In the genomic region with DNA sequence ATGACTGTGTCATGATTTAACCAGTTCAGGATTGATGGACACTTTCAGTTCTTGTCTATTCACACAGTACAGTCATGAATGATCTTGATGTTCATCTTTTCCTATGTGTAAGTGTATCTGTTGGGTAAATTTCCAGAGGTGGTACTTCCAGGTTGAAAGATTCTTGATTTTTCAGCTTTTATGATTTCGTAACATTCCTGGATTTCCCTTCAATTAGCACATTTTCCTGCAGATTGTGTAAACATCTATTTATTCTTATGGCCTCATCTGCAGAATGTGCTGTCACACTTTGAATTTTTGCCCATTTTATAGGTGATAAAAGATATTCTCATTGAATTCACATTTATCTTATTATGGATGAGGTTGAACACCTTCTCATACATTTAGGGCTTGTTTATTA, we compare ENCODE assay signal across 25 cellular contexts.
DNase-seq lines count a peak whose midpoint lies in the region; ATAC-seq, FAIRE-seq and TF ChIP-seq lines count a peak whose summit lies in the region.
"Had no signal": no experiment of that assay in that cellular context is flagged by ENCODE, and none has a peak within 500 bp of the region (broad histone marks: within the 10 kb centered on the region; RNA-seq: fewer than 3 reads in every experiment).

No MANE protein-coding gene starts in this region.

- H3K27me3 ChIP-seq in mammary epithelial cell (ENCODE audit: insufficient read depth, low read length): no peaks in the 10 kb centered on the region
- H3K27me3 ChIP-seq in HepG2 (ENCODE audit: control insufficient read depth in 1 of 2, insufficient read depth in 2 of 2, low read length in 2 of 2): no peaks in the 10 kb centered on the region
- H3K27me3 ChIP-seq: BLaER1 treated with 17β-estradiol and CSF1 and Interleukin-3, amounts not matched to agents 10 nM and 100 nM had no signal

- CTCF ChIA-PET in MCF 10A (lab: Yijun Ruan, JAX): interaction anchor here (0.6 to 1.9 kb wide), 3 partner anchors 43 to 246 kb away, joined by 3 to 5 read pairs (median 4); no protein-coding TSS in a partner anchor
- CTCF ChIA-PET in mammary epithelial cell (lab: Charles Lee; ENCODE audit: low non-redundant PET): no interaction called here
- CTCF ChIA-PET in HepG2 (lab: Yijun Ruan, JAX; ENCODE audit: low intra/inter-chr PET ratio, low total read pairs): no interaction called here

- H3K9me3 Mint-ChIP-seq in MCF 10A (ENCODE audit: unreplicated experiment): no peaks in the 10 kb centered on the region
- H3K9me3 Mint-ChIP-seq: CD4-positive, alpha-beta T cell; CD8-positive, alpha-beta T cell had no signal

- H3K27ac ChIP-seq in mammary epithelial cell (ENCODE audit: insufficient read depth, low read depth, low read length) (no peak overlapping the region), HepG2 (ENCODE audit: extremely low read length, insufficient read depth, low read length) (no peak overlapping the region)
- H3K27ac ChIP-seq: 22Rv1; A549; BLaER1 treated with 17β-estradiol and CSF1 and Interleukin-3, amounts not matched to agents 10 nM and 100 nM; C4-2B had no signal

- no peak for TF ChIP-seq POLR2A in HepG2 (IDR thresholded peaks at IDR 0.05; ENCODE audit: insufficient read depth in 1 of 2, low read depth in 2 of 2, low read length in 2 of 2)

- no peaks in the 10 kb centered on the region for H3K27me3 Mint-ChIP-seq in MCF 10A (ENCODE audit: insufficient read depth, unreplicated experiment)

- H3K4me2 ChIP-seq in mammary epithelial cell (ENCODE audit: insufficient read depth, low read depth, low read length): no peak overlapping the region
- no peak overlapping the region for H3K4me2 ChIP-seq in HepG2 (ENCODE audit: low read depth, low read length)
- H3K4me2 ChIP-seq: A549; BLaER1 treated with 17β-estradiol and CSF1 and Interleukin-3, amounts not matched to agents 10 nM and 100 nM had no signal

- H2AFZ ChIP-seq in mammary epithelial cell (ENCODE audit: low read depth, low read length) (no peak overlapping the region), HepG2 (ENCODE audit: low read length) (no peak overlapping the region)

- 88% methylated on average over 1 of the region's 1 CpG for WGBS in mammary epithelial cell (ENCODE audit: low coverage, missing lambda C conversion rate)
- 96% methylated on average over 1 of the region's 1 CpG for WGBS in HepG2 (ENCODE audit: low lambda C conversion rate)

- POLR2A ChIA-PET in MCF 10A (lab: Yijun Ruan, JAX) (interaction anchor here (0.6 to 4.1 kb wide), 17 partner anchors 9 to 367 kb away, joined by 3 to 64 read pairs (median 5); partner anchors contain the start of gene FOXQ1), HepG2 (lab: Yijun Ruan, JAX) (interaction anchor here (0.8 kb wide), 1 partner anchor 222 kb away, joined by 3 read pairs; the partner anchor contains the start of gene FOXQ1)

- H3K4me3 ChIP-seq in mammary epithelial cell (replicated peaks in 1 of 3; ENCODE audit: insufficient read depth in 1 of 3, low read depth in 2 of 3, low read length in 3 of 3): no peak overlapping the region
- no peak overlapping the region for H3K4me3 ChIP-seq in HepG2 (replicated peaks in 1 of 3; ENCODE audit: insufficient read depth in 1 of 3, low read depth in 2 of 3, low read length in 3 of 3)
- H3K4me3 ChIP-seq: A549; BLaER1 treated with 17β-estradiol and CSF1 and Interleukin-3, amounts not matched to agents 10 nM and 100 nM; GM12878 had no signal

- dilution Hi-C loops in mammary epithelial cell (cut with HindIII; ENCODE audit: low sequenced_read_pairs): loop anchor here (10.0 kb wide), 1 partner anchor 115 kb away; no protein-coding TSS in a partner anchor

- no peak for TF ChIP-seq CTCF in MCF 10A (IDR thresholded peaks at IDR 0.05; ENCODE audit: unreplicated experiment)
- no peak for TF ChIP-seq CTCF in mammary epithelial cell (conservative IDR thresholded peaks at IDR 0.05 in 1 of 2, IDR thresholded peaks at IDR 0.05 in 1 of 2; ENCODE audit: extremely low read depth in 1 of 2, insufficient read depth in 1 of 2, low read depth in 1 of 2, low read length in 2 of 2)
- no peak for TF ChIP-seq CTCF in HepG2 (CRISPR knock-in tag; IDR thresholded peaks at IDR 0.05)

- intact Hi-C loops in MCF 10A (cut with micrococcal nuclease): loop anchor here (10.0 kb wide), 1 partner anchor 225 kb away; the partner anchor contains the start of gene FOXQ1
- intact Hi-C loops in mammary epithelial cell (cut with micrococcal nuclease): no loop called here
- intact Hi-C loops in HepG2 (cut with micrococcal nuclease; ENCODE audit: unreplicated experiment): no loop called here

- DNase-seq in MCF 10A (ENCODE audit: unreplicated experiment): no peak
- DNase-seq in mammary epithelial cell: no peak
- DNase-seq in SK-MEL-5 (ENCODE audit: low read depth, low spot score): peak; percentile 24
- no peak for DNase-seq in HepG2 (ENCODE audit: low spot score)
- no peak for DNase-seq in activated CD4-positive, alpha-beta T cell treated with anti-CD3 and anti-CD28 coated beads for 4 hours
- DNase-seq in NCI-H2196 treated with DMSO at 0.1 percent for 48 hours (lab: John Stamatoyannopoulos, UW; ENCODE audit: unreplicated experiment): no peak
- DNase-seq: AML-193; Caco-2; Calu3; CD4-positive, alpha-beta T cell; CD8-positive, alpha-beta T cell; DMS53; DMS79; DND-41; EL; GDM1 had no signal

- H4K20me1 ChIP-seq in mammary epithelial cell (ENCODE audit: insufficient read depth, low read length): no peaks in the 10 kb centered on the region
- no peaks in the 10 kb centered on the region for H4K20me1 ChIP-seq in HepG2 (ENCODE audit: insufficient read depth, low read length)
- H4K20me1 ChIP-seq: BLaER1 treated with 17β-estradiol and CSF1 and Interleukin-3, amounts not matched to agents 10 nM and 100 nM had no signal

- BruUV-seq in MCF 10A (replicated peaks; lab: Mats Ljungman, UMichigan) (no TSS peak), mammary epithelial cell (replicated peaks; lab: Mats Ljungman, UMichigan) (no TSS peak), HepG2 (replicated peaks; lab: Mats Ljungman, UMichigan) (no TSS peak)

- no peak for TF ChIP-seq EP300 in HepG2 (IDR thresholded peaks at IDR 0.05; ENCODE audit: low read depth in 2 of 2, low read length in 2 of 2)
- no peak for TF ChIP-seq EP300 in HepG2 (CRISPR knock-in tag; IDR thresholded peaks at IDR 0.05; ENCODE audit: borderline replicate concordance)

- no peak overlapping the region for H3K4me3 Mint-ChIP-seq in MCF 10A (ENCODE audit: unreplicated experiment)
- H3K4me3 Mint-ChIP-seq: B cell; CD4-positive, alpha-beta T cell; CD8-positive, alpha-beta T cell had no signal

- peaks cover 11% of the 10 kb centered on the region for H3K36me3 Mint-ChIP-seq in MCF 10A (ENCODE audit: insufficient read depth, unreplicated experiment)
- H3K36me3 Mint-ChIP-seq: CD8-positive, alpha-beta T cell had no signal

- no peak for ATAC-seq in HepG2
- ATAC-seq: A549; CD8-positive, alpha-beta T cell; GM12878 had no signal

- peaks cover 23% of the 10 kb centered on the region for H3K4me1 Mint-ChIP-seq in MCF 10A (ENCODE audit: insufficient read depth, unreplicated experiment)
- H3K4me1 Mint-ChIP-seq: B cell had no signal

- H3K27ac Mint-ChIP-seq in MCF 10A (ENCODE audit: low read depth, unreplicated experiment): peak overlapping the region; percentile 0
- H3K27ac Mint-ChIP-seq: B cell; CD4-positive, alpha-beta T cell; CD8-positive, alpha-beta T cell had no signal

- no peak for FAIRE-seq in HepG2 (lab: Jason Lieb, UNC)
- FAIRE-seq: A549, D721Med, GM12878, GM12892, GM18507 had no signal

- H3K4me1 ChIP-seq in mammary epithelial cell (ENCODE audit: insufficient read depth, low read length) (no peaks in the 10 kb centered on the region), HepG2 (ENCODE audit: insufficient read depth, low read length) (no peaks in the 10 kb centered on the region)
- H3K4me1 ChIP-seq: A549, Caco-2 had no signal

- H3K36me3 ChIP-seq in mammary epithelial cell (ENCODE audit: insufficient read depth, low read length) (no peaks in the 10 kb centered on the region), HepG2 (replicated peaks in 1 of 2; ENCODE audit: control insufficient read depth in 1 of 2, insufficient read depth in 2 of 2, low read length in 2 of 2) (no peaks in the 10 kb centered on the region)
- H3K36me3 ChIP-seq: BLaER1 treated with 17β-estradiol and CSF1 and Interleukin-3, amounts not matched to agents 10 nM and 100 nM had no signal

- H3K9ac ChIP-seq in mammary epithelial cell (ENCODE audit: insufficient read depth, low read length): no peak overlapping the region
- no peak overlapping the region for H3K9ac ChIP-seq in HepG2 (ENCODE audit: insufficient read depth, low read depth, low read length)
- H3K9ac ChIP-seq: BLaER1 treated with 17β-estradiol and CSF1 and Interleukin-3, amounts not matched to agents 10 nM and 100 nM had no signal

- H3K79me2 ChIP-seq in mammary epithelial cell (ENCODE audit: insufficient read depth, low read length) (no peaks in the 10 kb centered on the region), HepG2 (ENCODE audit: insufficient read depth, low read length) (no peaks in the 10 kb centered on the region)

- in situ Hi-C loops in mammary epithelial cell (cut with MboI; ENCODE audit: low sequenced_read_pairs in 2 of 2): no loop called here
- in situ Hi-C loops in SK-MEL-5 (cut with HindIII; ENCODE audit: low pct_unique_long_range_greater_than_20kb, low sequenced_read_pairs): no loop called here
- in situ Hi-C loops in HepG2 (cut with HindIII; ENCODE audit: extremely low pct_ligation_motif_present, low pct_unique_long_range_greater_than_20kb): no loop called here

- H3K9me3 ChIP-seq in mammary epithelial cell (replicated peaks; ENCODE audit: insufficient read depth, low read length) (no peaks in the 10 kb centered on the region), HepG2 (ENCODE audit: low read length) (no peaks in the 10 kb centered on the region)
- H3K9me3 ChIP-seq: A549, Caco-2 had no signal

- TF ChIP-seq RAD21 in HepG2 (CRISPR knock-in tag; IDR thresholded peaks at IDR 0.05): no peak

TF ChIP-seq in HepG2, 621 proteins besides CTCF, POLR2A, EP300 and RAD21 (continues in another document):
- TF ChIP-seq TBX2 (CRISPR knock-in tag; IDR thresholded peaks at IDR 0.05; ENCODE audit: borderline replicate concordance) (no peak), ZNF605 (CRISPR knock-in tag; IDR thresholded peaks at IDR 0.05) (no peak), ELF1 (CRISPR knock-in tag; IDR thresholded peaks at IDR 0.05) (no peak), CEBPB (IDR thresholded peaks at IDR 0.05; ENCODE audit: borderline replicate concordance, low read depth, low read length) (peak; percentile 79), ARNT2 (CRISPR knock-in tag; IDR thresholded peaks at IDR 0.05; ENCODE audit: low read depth) (no peak), ZBTB37 (CRISPR knock-in tag; IDR thresholded peaks at IDR 0.05) (no peak)
